In the genomic region with DNA sequence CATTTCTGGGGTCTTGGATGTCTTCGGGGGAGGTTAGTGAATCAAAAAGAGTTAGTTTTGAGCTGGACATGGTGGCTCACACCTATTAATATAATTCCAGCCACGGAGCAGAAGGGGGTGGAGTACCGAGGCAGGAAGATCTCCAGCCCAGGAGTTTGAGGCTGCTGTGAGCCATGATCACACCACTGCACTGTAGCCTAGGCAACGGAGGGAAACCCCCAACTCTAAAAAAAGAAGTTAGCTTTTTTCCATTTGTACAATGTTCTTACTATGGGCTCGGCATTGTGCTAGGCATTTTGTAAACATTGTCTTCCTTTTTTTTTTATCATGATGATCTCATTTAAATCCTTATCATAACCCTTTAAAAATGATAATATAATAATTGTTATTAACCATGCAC, we compare ENCODE assay signal across 17 cellular contexts. TPM values are rescaled to one million over a fixed set of nuclear protein-coding genes. Genes with fewer than 3 reads are reported as not detected.
DNase-seq lines count a peak whose midpoint lies in the region; ATAC-seq, FAIRE-seq and TF ChIP-seq lines count a peak whose summit lies in the region.
"Had no signal": no experiment of that assay in that cellular context is flagged by ENCODE, and none has a peak within 500 bp of the region (broad histone marks: within the 10 kb centered on the region; RNA-seq: fewer than 3 reads in every experiment).

No MANE protein-coding gene starts in this region.

- intact Hi-C loops in activated CD4-positive, alpha-beta T cell treated with anti-CD3 and anti-CD28 coated beads, Interleukin-2, amount 10 ng/mL, durations not matched to agents 24 days and 14 days (cut with micrococcal nuclease) = no loop called here

- no peaks in the 10 kb centered on the region for H3K9me3 Mint-ChIP-seq in activated CD4-positive, alpha-beta T cell treated with anti-CD3 and anti-CD28 coated beads, Interleukin-2, amount 10 ng/mL, durations not matched to agents 24 days and 14 days
- no peaks in the 10 kb centered on the region for H3K9me3 Mint-ChIP-seq in neural crest cell
- H3K9me3 Mint-ChIP-seq: dendritic cell treated with granulocyte-macrophage colony-stimulating factor and Interleukin-4, amounts not matched to agents 40 ng/mL and 50 ng/mL, for 4 days; T-helper 1 cell treated with Interleukin-12 subunit alpha and Interleukin-12 subunit beta and Interleukin-4 antibody, amounts not matched to agents 30 μg/mL and 1 μg/mL, for 36 hours had no signal

- ATAC-seq in HG02798 (IDR thresholded peaks at IDR 0.05; ENCODE audit: poor library complexity, unreplicated experiment) = no peak
- ATAC-seq: foreskin keratinocyte; naive thymus-derived CD4-positive, alpha-beta T cell; sciatic nerve had no signal

- H3K4me1 Mint-ChIP-seq in activated CD4-positive, alpha-beta T cell treated with anti-CD3 and anti-CD28 coated beads, Interleukin-2, amount 10 ng/mL, durations not matched to agents 24 days and 14 days = peaks cover 4% of the 10 kb centered on the region
- peaks cover 14% of the 10 kb centered on the region for H3K4me1 Mint-ChIP-seq in neural crest cell

- peak overlapping the region; percentile 70 for H3K27ac Mint-ChIP-seq in activated CD4-positive, alpha-beta T cell treated with anti-CD3 and anti-CD28 coated beads, Interleukin-2, amount 10 ng/mL, durations not matched to agents 24 days and 14 days
- H3K27ac Mint-ChIP-seq in neural crest cell (ENCODE audit: unreplicated experiment) = no peak overlapping the region
- H3K27ac Mint-ChIP-seq: dendritic cell treated with granulocyte-macrophage colony-stimulating factor and Interleukin-4, amounts not matched to agents 40 ng/mL and 50 ng/mL, for 4 days; naive thymus-derived CD4-positive, alpha-beta T cell; T-helper 1 cell treated with Interleukin-12 subunit alpha and Interleukin-12 subunit beta and Interleukin-4 antibody, amounts not matched to agents 30 μg/mL and 1 μg/mL, for 36 hours had no signal

- no peak overlapping the region for H3K4me3 Mint-ChIP-seq in activated CD4-positive, alpha-beta T cell treated with anti-CD3 and anti-CD28 coated beads, Interleukin-2, amount 10 ng/mL, durations not matched to agents 24 days and 14 days
- H3K4me3 Mint-ChIP-seq in neural crest cell = peak overlapping the region; percentile 17
- H3K4me3 Mint-ChIP-seq: dendritic cell treated with granulocyte-macrophage colony-stimulating factor and Interleukin-4, amounts not matched to agents 40 ng/mL and 50 ng/mL, for 4 days; naive thymus-derived CD4-positive, alpha-beta T cell; T-helper 1 cell treated with Interleukin-12 subunit alpha and Interleukin-12 subunit beta and Interleukin-4 antibody, amounts not matched to agents 30 μg/mL and 1 μg/mL, for 36 hours had no signal

- DNase-seq in activated CD4-positive, alpha-beta T cell treated with anti-CD3 and anti-CD28 coated beads, Interleukin-2, amount 10 ng/mL, durations not matched to agents 24 days and 14 days = peak; percentile 64
- DNase-seq in activated CD4-positive, alpha-beta T cell treated with anti-CD3 and anti-CD28 coated beads for 48 hours = no peak
- peak; percentile 4 for DNase-seq in RCC 7860 (ENCODE audit: low spot score)
- no peak for DNase-seq in neural crest cell (ENCODE audit: low read depth, low spot score)
- DNase-seq in NCI-H1092 (lab: John Stamatoyannopoulos, UW) = no peak
- DNase-seq: foreskin keratinocyte, MG63, NCI-H2171 treated with DMSO at 0.1 percent for 48 hours had no signal

- no peak for TF ChIP-seq CTCF in neural crest cell (conservative IDR thresholded peaks at IDR 0.05)

- no peak for FAIRE-seq in RCC 7860 (lab: Jason Lieb, UNC)
- FAIRE-seq: A204.1, GM12892, keratinocyte had no signal

- H3K27me3 Mint-ChIP-seq in activated CD4-positive, alpha-beta T cell treated with anti-CD3 and anti-CD28 coated beads, Interleukin-2, amount 10 ng/mL, durations not matched to agents 24 days and 14 days = peaks cover 17% of the 10 kb centered on the region
- H3K27me3 Mint-ChIP-seq in neural crest cell (ENCODE audit: low read depth) = no peaks in the 10 kb centered on the region

- H3K36me3 Mint-ChIP-seq in activated CD4-positive, alpha-beta T cell treated with anti-CD3 and anti-CD28 coated beads, Interleukin-2, amount 10 ng/mL, durations not matched to agents 24 days and 14 days (ENCODE audit: low read depth) = no peaks in the 10 kb centered on the region
- H3K36me3 Mint-ChIP-seq in neural crest cell (ENCODE audit: low read depth) = no peaks in the 10 kb centered on the region
- H3K36me3 Mint-ChIP-seq: naive thymus-derived CD4-positive, alpha-beta T cell had no signal

RNA-seq across cellular contexts. Expression of a gene that starts 8.3 kb away (rescaled TPM):
- total RNA-seq in activated CD4-positive, alpha-beta T cell treated with anti-CD3 and anti-CD28 coated beads, Interleukin-2, amount 10 ng/mL, durations not matched to agents 24 days and 14 days = 143 and 147 TPM in 2 replicates
- total RNA-seq in neural crest cell = 146 and 153 TPM in 2 replicates

RNA-seq across cellular contexts. Expression of a gene that starts 15.5 kb away (rescaled TPM):
- not detected in 2 replicates for total RNA-seq in activated CD4-positive, alpha-beta T cell treated with anti-CD3 and anti-CD28 coated beads, Interleukin-2, amount 10 ng/mL, durations not matched to agents 24 days and 14 days
- not detected in 2 replicates for total RNA-seq in neural crest cell
- total RNA-seq: activated CD8-positive, alpha-beta memory T cell treated with anti-CD3 and anti-CD28 coated beads for 36 hours; foreskin keratinocyte; naive thymus-derived CD4-positive, alpha-beta T cell; sciatic nerve had no signal

RNA-seq across cellular contexts. Expression of a gene that starts 44.3 kb away (rescaled TPM):
- 0.09 TPM in 1 of 2 replicates, not detected in the other for total RNA-seq in activated CD4-positive, alpha-beta T cell treated with anti-CD3 and anti-CD28 coated beads, Interleukin-2, amount 10 ng/mL, durations not matched to agents 24 days and 14 days
- total RNA-seq in neural crest cell = 536 and 543 TPM in 2 replicates
- total RNA-seq: foreskin keratinocyte; naive thymus-derived CD4-positive, alpha-beta T cell; sciatic nerve had no signal

RNA-seq across cellular contexts. Expression of a gene that starts 44.7 kb away (rescaled TPM):
- total RNA-seq in activated CD4-positive, alpha-beta T cell treated with anti-CD3 and anti-CD28 coated beads, Interleukin-2, amount 10 ng/mL, durations not matched to agents 24 days and 14 days = 89.3 and 91.4 TPM in 2 replicates
- total RNA-seq in neural crest cell = 55.8 and 56.8 TPM in 2 replicates

Comparison
In these comparisons a context has a peak if more than half of its experiments do, and no peak if none do; other contexts are left out.
1. DNase-seq: peak in activated CD4-positive, alpha-beta T cell treated with anti-CD3 and anti-CD28 coated beads, Interleukin-2, amount 10 ng/mL, durations not matched to agents 24 days and 14 days (single experiment) and RCC 7860 (single experiment); none in activated CD4-positive, alpha-beta T cell treated with anti-CD3 and anti-CD28 coated beads for 48 hours (single experiment), neural crest cell (single experiment) and NCI-H1092 (single experiment).
2. RNA of a gene that starts 44.3 kb away (total RNA-seq): 536 to 543 TPM in neural crest cell; 0.09 TPM in activated CD4-positive, alpha-beta T cell treated with anti-CD3 and anti-CD28 coated beads, Interleukin-2, amount 10 ng/mL, durations not matched to agents 24 days and 14 days; every median in the first group is over 100 times any median in the second.